Comparison of ENCODE assay signal across 25 cellular contexts in genomic region chr22:44827666-44828065, GRCh38.
"Had no signal": no experiment of that assay in that cellular context is flagged by ENCODE, and none has a peak within 500 bp of the region (broad histone marks: within the 10 kb centered on the region; RNA-seq: fewer than 3 reads in every experiment).

No MANE protein-coding gene starts in this region.

- H3K27me3 ChIP-seq: foreskin keratinocyte, neutrophil, thyroid gland, vagina had no signal

- H2AFZ ChIP-seq: parathyroid adenoma had no signal

- H3K9ac ChIP-seq: parathyroid adenoma had no signal

- H3K4me1 ChIP-seq: esophagus muscularis mucosa, foreskin keratinocyte, gastroesophageal sphincter, lower lobe of right lung, parathyroid adenoma, psoas muscle, sigmoid colon, stomach, thyroid gland, vagina had no signal

- H3K36me3 ChIP-seq: esophagus muscularis mucosa, gastroesophageal sphincter, lower lobe of right lung, neutrophil, sigmoid colon, vagina had no signal

- H3K9me3 ChIP-seq: lower lobe of right lung, neutrophil, psoas muscle, sigmoid colon, thyroid gland, vagina had no signal

- H3K9me3 Mint-ChIP-seq: naive thymus-derived CD8-positive, alpha-beta T cell; stimulated activated effector memory CD8-positive, alpha-beta T cell treated with anti-CD3 and anti-CD28 coated beads, Interleukin-12 subunit alpha, Interleukin-12 subunit beta, amount 100 ng/mL, for 72 hours had no signal

- FAIRE-seq: endothelial cell of umbilical vein had no signal

- H3K4me3 Mint-ChIP-seq: naive thymus-derived CD8-positive, alpha-beta T cell; neural crest cell; stimulated activated effector memory CD8-positive, alpha-beta T cell treated with anti-CD3 and anti-CD28 coated beads, Interleukin-12 subunit alpha, Interleukin-12 subunit beta, amount 100 ng/mL, for 72 hours had no signal

- ATAC-seq: foreskin keratinocyte; gastroesophageal sphincter; left ventricle myocardium superior; lower lobe of right lung; naive thymus-derived CD8-positive, alpha-beta T cell; psoas muscle; right cardiac atrium had no signal

- DNase-seq: effector memory CD4-positive, alpha-beta T cell; hypothalamus; islet precursor cell; lower lobe of right lung; naive thymus-derived CD8-positive, alpha-beta T cell; right cardiac atrium; sigmoid colon; stimulated activated CD4-positive, alpha-beta T cell treated with anti-CD3 and anti-CD28 coated beads, Interleukin-4, amount 100 ng/mL, for 24 hours; stimulated activated naive CD4-positive, alpha-beta T cell treated with Interleukin-2 at 50 U/mL for 16 hours; stomach; thyroid gland; trophoblast cell had no signal

- H3K27ac ChIP-seq: coronary artery, esophagus muscularis mucosa, foreskin keratinocyte, gastroesophageal sphincter, lower lobe of right lung, neutrophil, parathyroid adenoma, psoas muscle, sigmoid colon, stomach, thyroid gland, vagina had no signal

- H3K4me1 Mint-ChIP-seq: neural crest cell had no signal

- H3K79me2 ChIP-seq: parathyroid adenoma had no signal

- H3K4me3 ChIP-seq: coronary artery, esophagus muscularis mucosa, gastroesophageal sphincter, lower lobe of right lung, psoas muscle, sigmoid colon, stomach, thyroid gland, vagina had no signal

- H3K36me3 Mint-ChIP-seq: stimulated activated effector memory CD8-positive, alpha-beta T cell treated with anti-CD3 and anti-CD28 coated beads, Interleukin-12 subunit alpha, Interleukin-12 subunit beta, amount 100 ng/mL, for 72 hours had no signal

- H3K27ac Mint-ChIP-seq: immature natural killer cell; naive thymus-derived CD8-positive, alpha-beta T cell; stimulated activated effector memory CD8-positive, alpha-beta T cell treated with anti-CD3 and anti-CD28 coated beads, Interleukin-12 subunit alpha, Interleukin-12 subunit beta, amount 100 ng/mL, for 72 hours had no signal
